Comparison of ENCODE assay signal across 8 cellular contexts in the genomic region with DNA sequence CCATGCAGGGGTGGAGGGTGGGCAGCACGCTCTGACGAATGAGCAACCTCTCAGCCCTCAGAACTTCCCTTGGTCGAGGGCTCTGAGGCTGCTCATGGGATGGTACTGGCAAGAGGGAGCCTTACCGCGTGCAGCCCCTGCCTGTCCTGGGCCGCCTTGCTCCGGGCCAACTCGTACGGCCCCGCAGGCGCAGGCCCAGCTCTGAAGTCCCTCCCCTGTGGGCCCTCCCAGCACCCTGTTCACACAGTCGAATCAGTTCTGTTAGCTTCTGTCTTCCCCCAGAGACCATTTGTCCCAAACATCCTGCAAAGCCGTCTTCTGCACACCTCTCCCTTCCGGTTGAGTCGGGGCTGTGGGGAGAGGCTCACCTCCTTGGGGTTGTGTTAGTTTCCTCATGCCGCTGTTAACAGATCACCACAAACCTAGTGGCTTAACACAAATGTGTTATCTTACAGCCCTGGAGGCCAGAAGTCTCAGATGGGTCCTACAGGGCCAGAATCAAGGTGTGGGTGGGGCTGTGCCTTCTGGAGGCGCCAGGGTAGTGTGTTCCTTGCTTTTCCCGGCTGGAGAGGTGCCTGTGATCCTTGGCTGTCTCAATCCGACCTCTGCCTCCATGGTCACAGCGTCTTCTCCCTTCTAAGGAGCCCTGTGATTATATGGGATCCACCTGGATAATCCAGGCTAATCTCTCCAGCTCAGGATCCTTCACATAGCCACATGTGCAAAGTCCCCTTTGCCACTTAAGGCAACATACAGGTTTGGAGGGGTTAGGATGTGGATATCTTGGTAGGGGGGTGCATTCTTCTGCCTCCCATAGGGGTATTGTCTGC. TPM values are rescaled to one million over a fixed set of nuclear protein-coding genes. Genes with fewer than 3 reads are reported as not detected.
DNase-seq lines count a peak whose midpoint lies in the region; ATAC-seq and TF ChIP-seq lines count a peak whose summit lies in the region.

No MANE protein-coding gene starts in this region.

- peak overlapping the region; percentile 94 for H3K27ac Mint-ChIP-seq in memory B cell
- H3K27ac Mint-ChIP-seq in stimulated activated naive CD8-positive, alpha-beta T cell treated with anti-CD3 and anti-CD28 coated beads, Interleukin-15, Interleukin-2, amounts not matched to agents 100 ng/mL and 50 ng/mL, for 24 hours = peak overlapping the region; percentile 96

- peak overlapping the region; percentile 77 for H3K4me3 ChIP-seq in GM12865 (ENCODE audit: low read depth, low read length)

- no peaks in the 10 kb centered on the region for H3K9me3 Mint-ChIP-seq in memory B cell
- no peaks in the 10 kb centered on the region for H3K9me3 Mint-ChIP-seq in stimulated activated naive CD8-positive, alpha-beta T cell treated with anti-CD3 and anti-CD28 coated beads, Interleukin-15, Interleukin-2, amounts not matched to agents 100 ng/mL and 50 ng/mL, for 24 hours

- TF ChIP-seq CTCF in GM12865 (IDR thresholded peaks at IDR 0.05; ENCODE audit: insufficient read depth, low read depth, low read length, missing control alignments) = no peak

- H3K4me1 Mint-ChIP-seq in memory B cell = peaks cover 56% of the 10 kb centered on the region
- peaks cover 72% of the 10 kb centered on the region for H3K4me1 Mint-ChIP-seq in stimulated activated naive CD8-positive, alpha-beta T cell treated with anti-CD3 and anti-CD28 coated beads, Interleukin-15, Interleukin-2, amounts not matched to agents 100 ng/mL and 50 ng/mL, for 24 hours (ENCODE audit: low read depth)

- no peaks in the 10 kb centered on the region for H3K27me3 Mint-ChIP-seq in memory B cell
- H3K27me3 Mint-ChIP-seq in stimulated activated naive CD8-positive, alpha-beta T cell treated with anti-CD3 and anti-CD28 coated beads, Interleukin-15, Interleukin-2, amounts not matched to agents 100 ng/mL and 50 ng/mL, for 24 hours = no peaks in the 10 kb centered on the region

- ATAC-seq in HG02852 (IDR thresholded peaks at IDR 0.05; ENCODE audit: unreplicated experiment) (peak; percentile 59), memory B cell (ENCODE audit: low read depth) (peak; percentile 74)

- peaks cover 32% of the 10 kb centered on the region for H3K36me3 Mint-ChIP-seq in memory B cell
- H3K36me3 Mint-ChIP-seq in stimulated activated naive CD8-positive, alpha-beta T cell treated with anti-CD3 and anti-CD28 coated beads, Interleukin-15, Interleukin-2, amounts not matched to agents 100 ng/mL and 50 ng/mL, for 24 hours (ENCODE audit: low read depth) = peaks cover 15% of the 10 kb centered on the region

- peak overlapping the region; percentile 97 for H3K4me3 Mint-ChIP-seq in memory B cell
- H3K4me3 Mint-ChIP-seq in stimulated activated naive CD8-positive, alpha-beta T cell treated with anti-CD3 and anti-CD28 coated beads, Interleukin-15, Interleukin-2, amounts not matched to agents 100 ng/mL and 50 ng/mL, for 24 hours = peak overlapping the region; percentile 89

- peak; percentile 93 for DNase-seq in GM12865 (ENCODE audit: low read depth)
- peak; percentile 10 for DNase-seq in T-helper 9 cell
- peak; percentile 40 for DNase-seq in central memory CD4-positive, alpha-beta T cell
- DNase-seq in memory B cell (ENCODE audit: low spot score in 2 of 2) = peak; percentile 40 to 54
- DNase-seq in mucosa of gallbladder (ENCODE audit: low spot score) = no peak
- no peak for DNase-seq in putamen (ENCODE audit: low spot score)

RNA-seq across cellular contexts. Expression of gene HVCN1, which starts 0.9 kb away (rescaled TPM):
- 7.1 TPM for total RNA-seq in mucosa of gallbladder

RNA-seq across cellular contexts. Expression of gene PPP1CC, which starts 52.9 kb away (rescaled TPM):
- 101 TPM for total RNA-seq in mucosa of gallbladder

Comparison
In these comparisons a context has a peak if more than half of its experiments do, and no peak if none do; other contexts are left out.
1. DNase-seq: peak in GM12865 (single experiment), T-helper 9 cell (single experiment), central memory CD4-positive, alpha-beta T cell (single experiment) and memory B cell (2 of 2); none in mucosa of gallbladder (single experiment) and putamen (single experiment).